ENCODE assay signal across 1 cellular context in genomic region chr14:90295870-90296516, GRCh38.
TF ChIP-seq lines count a peak whose summit lies in the region.

No MANE protein-coding gene starts in this region.

TF ChIP-seq in IMR-90, 13 proteins besides CTCF, POLR2A, EP300 and RAD21 (continued from another document):
- TF ChIP-seq MAZ (IDR thresholded peaks at IDR 0.05; ENCODE audit: borderline replicate concordance, low read depth, low read length), result no peak
- no peak for TF ChIP-seq SMC3 (IDR thresholded peaks at IDR 0.05; ENCODE audit: low read depth, low read length)
- TF ChIP-seq CHD1 (IDR thresholded peaks at IDR 0.05; ENCODE audit: low read depth, low read length), result no peak
